In genomic region chr17:65198653-65199382, GRCh38 we compare ENCODE assay signal across 8 cellular contexts.
DNase-seq lines count a peak whose midpoint lies in the region; ATAC-seq and TF ChIP-seq lines count a peak whose summit lies in the region.

No MANE protein-coding gene starts in this region.

- H3K4me1 ChIP-seq in SK-N-SH (ENCODE audit: control insufficient read depth in 1 of 2, insufficient read depth in 2 of 2, low read depth in 1 of 2, low read length in 1 of 2) = peaks cover 0 to 4% of the 10 kb centered on the region in 2 experiments; a peak in 1 of 4 replicates

- H3K4me3 ChIP-seq in SK-N-SH (ENCODE audit: low read depth in 2 of 2, low read length in 1 of 2) = no peak overlapping the region

- no peaks in the 10 kb centered on the region for H3K36me3 Mint-ChIP-seq in naive thymus-derived CD8-positive, alpha-beta T cell

- no peaks in the 10 kb centered on the region for H3K27me3 ChIP-seq in SK-N-SH (ENCODE audit: insufficient read depth)

- H3K9me3 ChIP-seq in SK-N-SH = no peaks in the 10 kb centered on the region

- no peaks in the 10 kb centered on the region for H3K9me3 Mint-ChIP-seq in naive thymus-derived CD8-positive, alpha-beta T cell

- H3K27me3 Mint-ChIP-seq in naive thymus-derived CD8-positive, alpha-beta T cell = peaks cover 0 to 17% (median 0%) of the 10 kb centered on the region in 5 donors

- no peak overlapping the region for H3K4me2 ChIP-seq in SK-N-SH

- no peaks in the 10 kb centered on the region for H4K20me1 ChIP-seq in SK-N-SH (ENCODE audit: insufficient read depth)

- peaks cover 0 to 4% (median 2%) of the 10 kb centered on the region in 4 donors for H3K4me1 Mint-ChIP-seq in naive thymus-derived CD8-positive, alpha-beta T cell

- no peak overlapping the region for H3K4me3 Mint-ChIP-seq in naive thymus-derived CD8-positive, alpha-beta T cell

- WGBS in SK-N-SH (ENCODE audit: low lambda C conversion rate) = 20% methylated on average over 7 of the region's 7 CpGs

- peak; percentile 52 to 92; a peak in 3 of 4 replicates for TF ChIP-seq EP300 in SK-N-SH (IDR thresholded peaks at IDR 0.05; ENCODE audit: borderline replicate concordance in 1 of 2, low read depth in 1 of 2, low read length in 1 of 2)

- TF ChIP-seq CTCF in SK-N-SH (IDR thresholded peaks at IDR 0.05) = peak; percentile 96

- CTCF ChIA-PET in SK-N-SH (lab: Yijun Ruan, JAX) = interaction anchor here (0.6 to 3.6 kb wide), 28 partner anchors 11 to 279 kb away, joined by 3 to 34 read pairs (median 4); partner anchors contain the start of genes LRRC37A3 and RGS9

- H3F3A ChIP-seq in SK-N-SH (replicated peaks; ENCODE audit: insufficient read depth) = no peaks in the 10 kb centered on the region

- H3K9me2 ChIP-seq in SK-N-SH = no peaks in the 10 kb centered on the region

- H2AFZ ChIP-seq in SK-N-SH (ENCODE audit: low read depth) = no peak overlapping the region

- no peaks in the 10 kb centered on the region for H3K79me2 ChIP-seq in SK-N-SH (ENCODE audit: insufficient read depth)

- peak overlapping the region in 1 of 10 donors; percentile 18 for H3K27ac Mint-ChIP-seq in naive thymus-derived CD8-positive, alpha-beta T cell

- H3K27ac ChIP-seq in SK-N-SH (ENCODE audit: low read depth in 2 of 2, low read length in 1 of 2) = 0 out of 4 replicates have a peak overlapping the region, but pooled peaks of 1 of the 2 experiments have one; percentile 4

- no peak overlapping the region for H3K9ac ChIP-seq in SK-N-SH

- ATAC-seq in esophagus mucosa (peak; percentile 47), HG03571 (IDR thresholded peaks at IDR 0.05; ENCODE audit: unreplicated experiment) (no peak)
- ATAC-seq in naive thymus-derived CD8-positive, alpha-beta T cell = peak; percentile 50 to 52

- peak; percentile 63 for DNase-seq in A172 (ENCODE audit: low spot score)
- peak; percentile 37 for DNase-seq in GF-D8 (lab: John Stamatoyannopoulos, UW)
- DNase-seq in NCI-H1105 (lab: John Stamatoyannopoulos, UW) = peak; percentile 65
- peak; percentile 90 for DNase-seq in SK-N-SH
- peak in 3 of 10 donors; percentile 64 to 68 (median 64) for DNase-seq in naive thymus-derived CD8-positive, alpha-beta T cell
- no peak for DNase-seq in NK-92 (lab: John Stamatoyannopoulos, UW; ENCODE audit: unreplicated experiment)

- POLR2A ChIA-PET in SK-N-SH (lab: Yijun Ruan, JAX) = interaction anchor here (0.7 to 1.1 kb wide), 2 partner anchors 13 to 143 kb away, joined by 3 to 4 read pairs; no protein-coding TSS in a partner anchor
- POLR2A ChIA-PET in naive thymus-derived CD8-positive, alpha-beta T cell (lab: Charles Lee) = interaction anchor here (0.7 kb wide), 1 partner anchor 351 kb away, joined by 3 read pairs; no protein-coding TSS in a partner anchor

- H3K36me3 ChIP-seq in SK-N-SH (replicated peaks in 1 of 2; ENCODE audit: control insufficient read depth in 1 of 2, insufficient read depth in 2 of 2, low read length in 1 of 2) = no peaks in the 10 kb centered on the region

- TF ChIP-seq RAD21 in SK-N-SH (IDR thresholded peaks at IDR 0.05; ENCODE audit: low read length) = peak; percentile 99

TF ChIP-seq in SK-N-SH, 30 proteins besides CTCF, POLR2A, EP300 and RAD21 (continues in another document):
- peak; percentile 99 for TF ChIP-seq RCOR1 (IDR thresholded peaks at IDR 0.05; ENCODE audit: low read length)
- no peak for TF ChIP-seq MAX (IDR thresholded peaks at IDR 0.05; ENCODE audit: low read depth)
- TF ChIP-seq JUND (IDR thresholded peaks at IDR 0.05) = no peak
- no peak for TF ChIP-seq ZBTB33 (IDR thresholded peaks at IDR 0.05; ENCODE audit: borderline replicate concordance, low read depth)
- TF ChIP-seq SMC3 (IDR thresholded peaks at IDR 0.05; ENCODE audit: low read depth, low read length) = peak; percentile 94
- TF ChIP-seq FOSL2 (IDR thresholded peaks at IDR 0.05; ENCODE audit: borderline replicate concordance, low read depth) = no peak
- TF ChIP-seq GABPA (IDR thresholded peaks at IDR 0.05; ENCODE audit: low read depth) = no peak
- peak; percentile 68; the same call in 1 of the 2 replicates for TF ChIP-seq NFIC (IDR thresholded peaks at IDR 0.05; ENCODE audit: borderline replicate concordance)
- no peak for TF ChIP-seq MEF2A (IDR thresholded peaks at IDR 0.05; ENCODE audit: borderline replicate concordance, low read depth)
- TF ChIP-seq YY1 (IDR thresholded peaks at IDR 0.05; ENCODE audit: low read depth) = no peak
- no peak for TF ChIP-seq USF1 (IDR thresholded peaks at IDR 0.05; ENCODE audit: borderline replicate concordance, low read depth)
- TF ChIP-seq POLR2AphosphoS5 (IDR thresholded peaks at IDR 0.05; ENCODE audit: low read depth, low read length) = peak; percentile 72; the same call in 1 of the 2 replicates
- no peak for TF ChIP-seq TEAD4 (IDR thresholded peaks at IDR 0.05; ENCODE audit: borderline replicate concordance, insufficient read depth)
- peak; percentile 27; the same call in 1 of the 2 replicates for TF ChIP-seq REST (IDR thresholded peaks at IDR 0.05; ENCODE audit: low read depth, low read length)
- TF ChIP-seq CHD2 (IDR thresholded peaks at IDR 0.05; ENCODE audit: low read length, partially characterized antibody) = peak; percentile 95
- 0 out of 2 replicates have a peak, but pooled peaks have one; percentile 29 for TF ChIP-seq IRF3 (IDR thresholded peaks at IDR 0.05; ENCODE audit: low read depth, low read length)
- TF ChIP-seq RFX5 (IDR thresholded peaks at IDR 0.05; ENCODE audit: low read length) = peak; percentile 53; the same call in 1 of the 2 replicates
- peak; percentile 94 for TF ChIP-seq FOXJ3 (CRISPR knock-in tag; IDR thresholded peaks at IDR 0.05)
